ENCODE assay signal across 27 cellular contexts in the genomic region with DNA sequence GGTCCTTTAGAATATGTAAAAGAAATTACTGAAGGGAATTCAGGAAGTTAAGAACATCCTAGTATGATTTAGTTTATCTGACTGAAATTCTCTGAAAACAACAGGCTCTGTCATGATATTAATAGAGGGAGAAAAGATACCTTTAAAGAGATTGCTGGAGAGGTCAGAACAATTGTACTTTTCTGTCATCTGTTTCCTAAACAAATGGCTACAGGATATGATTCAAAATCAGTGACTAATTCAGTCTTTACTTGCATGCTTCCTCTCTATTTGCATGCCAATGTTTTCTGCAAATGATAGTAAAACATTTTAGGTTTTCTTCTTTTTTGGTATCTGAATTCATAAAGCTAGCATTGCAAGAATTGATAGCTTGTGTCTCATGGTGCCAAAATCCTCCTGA.
A peak's percentile ranks its signal among the peaks of the same experiment; 100 is the strongest.
DNase-seq lines count a peak whose midpoint lies in the region; ATAC-seq and TF ChIP-seq lines count a peak whose summit lies in the region.
"Had no signal": no experiment of that assay in that cellular context is flagged by ENCODE, and none has a peak within 500 bp of the region (broad histone marks: within the 10 kb centered on the region; RNA-seq: fewer than 3 reads in every experiment).

No MANE protein-coding gene starts in this region.

- H3K36me3 ChIP-seq in adipocyte (ENCODE audit: control insufficient read depth, insufficient read depth, low read length, severe bottlenecking): no peaks in the 10 kb centered on the region
- no peaks in the 10 kb centered on the region for H3K36me3 ChIP-seq in fibroblast of lung (ENCODE audit: control insufficient read depth, insufficient read depth, low read length)
- no peaks in the 10 kb centered on the region for H3K36me3 ChIP-seq in skeletal muscle satellite cell (ENCODE audit: insufficient read depth, low read length)
- H3K36me3 ChIP-seq: left lung, ovary had no signal

- H3K36me3 Mint-ChIP-seq in CD4-positive, alpha-beta T cell (ENCODE audit: low read depth): no peaks in the 10 kb centered on the region
- H3K36me3 Mint-ChIP-seq: type B pancreatic cell had no signal

- H3K27ac ChIP-seq in fibroblast of lung (ENCODE audit: insufficient read depth, low read length): no peak overlapping the region
- no peak overlapping the region for H3K27ac ChIP-seq in CD4-positive, alpha-beta T cell (ENCODE audit: low read depth, low read length)
- H3K27ac ChIP-seq: 22Rv1, left lung, ovary had no signal

- H3K27ac Mint-ChIP-seq in CD4-positive, alpha-beta T cell: no peak overlapping the region
- H3K27ac Mint-ChIP-seq: activated B cell treated with CpG ODN at 0.5 μM for 24 hours; activated CD4-positive, alpha-beta memory T cell treated with anti-CD3 and anti-CD28 coated beads, Interleukin-2, amount 10 ng/mL, durations not matched to agents 7 days and 5 days; B cell; effector memory CD8-positive, alpha-beta T cell; natural killer cell treated with Interleukin-12 subunit alpha and Interleukin-12 subunit beta and Interleukin-15 and Interleukin-18, amount 100 ng/mL, for 72 hours; type B pancreatic cell had no signal

- H3K4me1 ChIP-seq in adipocyte (ENCODE audit: control insufficient read depth, insufficient read depth, low read length): no peaks in the 10 kb centered on the region
- no peaks in the 10 kb centered on the region for H3K4me1 ChIP-seq in fibroblast of lung (ENCODE audit: control insufficient read depth, extremely low read depth, insufficient read depth, low read length)
- peaks cover 15% of the 10 kb centered on the region for H3K4me1 ChIP-seq in skeletal muscle satellite cell (ENCODE audit: control insufficient read depth, insufficient read depth, low read length)
- H3K4me1 ChIP-seq: left lung had no signal

- H3K27me3 ChIP-seq in adipocyte (replicated peaks; ENCODE audit: control insufficient read depth, insufficient read depth, low read length) (no peaks in the 10 kb centered on the region), fibroblast of lung (ENCODE audit: control insufficient read depth, insufficient read depth, low read length) (no peaks in the 10 kb centered on the region), skeletal muscle satellite cell (ENCODE audit: control insufficient read depth, insufficient read depth, low read length) (no peaks in the 10 kb centered on the region)
- H3K27me3 ChIP-seq in CD4-positive, alpha-beta T cell (ENCODE audit: control insufficient read depth, insufficient read depth, low read length): no peaks in the 10 kb centered on the region
- H3K27me3 ChIP-seq: left lung, ovary had no signal

- POLR2A ChIA-PET in CD4-positive, alpha-beta T cell (lab: Charles Lee): no interaction called here

- no peaks in the 10 kb centered on the region for H3K79me2 ChIP-seq in fibroblast of lung (ENCODE audit: control insufficient read depth, insufficient read depth, low read length)

- CTCF ChIA-PET in CD4-positive, alpha-beta T cell (lab: Charles Lee): no interaction called here

- H2AFZ ChIP-seq in fibroblast of lung (ENCODE audit: low read length): no peak overlapping the region

- DNase-seq in DMS53 (lab: John Stamatoyannopoulos, UW) (peak; percentile 7), DMS53 treated with DMSO at 0.1 percent for 48 hours (lab: John Stamatoyannopoulos, UW; ENCODE audit: unreplicated experiment) (no peak), adipocyte (ENCODE audit: low read depth) (peak; percentile 20), fibroblast of lung (ENCODE audit: low read depth in 2 of 2) (peak; percentile 11 to 32), DMS79 (lab: John Stamatoyannopoulos, UW) (no peak)
- DNase-seq in CD4-positive, alpha-beta T cell: no peak
- DNase-seq: activated B cell treated with CpG ODN at 0.5 μM for 24 hours; activated CD4-positive, alpha-beta memory T cell treated with anti-CD3 and anti-CD28 coated beads, Interleukin-2, amount 10 ng/mL, durations not matched to agents 7 days and 5 days; activated naive CD4-positive, alpha-beta T cell treated with Interleukin-2 at 50 U/mL for 16 hours; activated T-cell treated with anti-CD3 and anti-CD28 coated beads, Interleukin-2, amount 50 U/mL, for 1 hour; cerebellar nuclear complex; COR-L47; effector memory CD8-positive, alpha-beta T cell; left lung; NCI-H187; ovary; right cardiac atrium; stimulated activated CD4-positive, alpha-beta T cell treated with anti-CD3 and anti-CD28 coated beads, Interleukin-15, amount 100 ng/mL, for 24 hours; stimulated activated CD8-positive, alpha-beta memory T cell treated with anti-CD3 and anti-CD28 coated beads, Interleukin-4, amount 100 ng/mL, for 48 hours; T1000 had no signal

- no peak for ATAC-seq in GM19023 (IDR thresholded peaks at IDR 0.05; ENCODE audit: unreplicated experiment)
- no peak for ATAC-seq in CD4-positive, alpha-beta T cell (ENCODE audit: poor library complexity)
- ATAC-seq: effector memory CD8-positive, alpha-beta T cell; left lung; natural killer cell treated with Interleukin-12 subunit alpha and Interleukin-12 subunit beta and Interleukin-15 and Interleukin-18, amount 100 ng/mL, for 72 hours; right cardiac atrium; Right ventricle myocardium inferior had no signal

- H3K4me2 ChIP-seq in fibroblast of lung (ENCODE audit: extremely low read depth, insufficient read depth, low read length): no peak overlapping the region
- H3K4me2 ChIP-seq in skeletal muscle satellite cell (ENCODE audit: low read length): peak overlapping the region; percentile 50

- no peaks in the 10 kb centered on the region for H3K27me3 Mint-ChIP-seq in CD4-positive, alpha-beta T cell
- H3K27me3 Mint-ChIP-seq: activated B cell treated with CpG ODN at 0.5 μM for 24 hours; activated CD4-positive, alpha-beta memory T cell treated with anti-CD3 and anti-CD28 coated beads, Interleukin-2, amount 10 ng/mL, durations not matched to agents 7 days and 5 days; B cell; effector memory CD8-positive, alpha-beta T cell; natural killer cell treated with Interleukin-12 subunit alpha and Interleukin-12 subunit beta and Interleukin-15 and Interleukin-18, amount 100 ng/mL, for 72 hours; type B pancreatic cell had no signal

- no peak for TF ChIP-seq CTCF in fibroblast of lung (conservative IDR thresholded peaks at IDR 0.05 in 1 of 2, IDR thresholded peaks at IDR 0.05 in 1 of 2; ENCODE audit: low read depth in 1 of 2, low read length in 2 of 2)
- no peak for TF ChIP-seq CTCF in CD4-positive, alpha-beta T cell (IDR thresholded peaks at IDR 0.05)

- intact Hi-C loops in CD4-positive, alpha-beta T cell (cut with DNase I, micrococcal nuclease): no loop called here

- H3K9ac ChIP-seq in adipocyte (ENCODE audit: low read length) (no peak overlapping the region), fibroblast of lung (ENCODE audit: insufficient read depth, low read length) (no peak overlapping the region), skeletal muscle satellite cell (ENCODE audit: low read depth, low read length) (no peak overlapping the region)

- no peaks in the 10 kb centered on the region for H4K20me1 ChIP-seq in fibroblast of lung (ENCODE audit: control insufficient read depth, extremely low read depth, insufficient read depth, low read length)

- H3K4me1 Mint-ChIP-seq in CD4-positive, alpha-beta T cell (ENCODE audit: low read depth): no peaks in the 10 kb centered on the region
- H3K4me1 Mint-ChIP-seq: activated B cell treated with CpG ODN at 0.5 μM for 24 hours; activated CD4-positive, alpha-beta memory T cell treated with anti-CD3 and anti-CD28 coated beads, Interleukin-2, amount 10 ng/mL, durations not matched to agents 7 days and 5 days; B cell had no signal

- H3K4me3 Mint-ChIP-seq in CD4-positive, alpha-beta T cell: no peak overlapping the region
- H3K4me3 Mint-ChIP-seq: activated B cell treated with CpG ODN at 0.5 μM for 24 hours; activated CD4-positive, alpha-beta memory T cell treated with anti-CD3 and anti-CD28 coated beads, Interleukin-2, amount 10 ng/mL, durations not matched to agents 7 days and 5 days; B cell; effector memory CD8-positive, alpha-beta T cell; natural killer cell treated with Interleukin-12 subunit alpha and Interleukin-12 subunit beta and Interleukin-15 and Interleukin-18, amount 100 ng/mL, for 72 hours; type B pancreatic cell had no signal

- H3K9me3 Mint-ChIP-seq in CD4-positive, alpha-beta T cell: peaks cover 4% of the 10 kb centered on the region

- H3K4me3 ChIP-seq in adipocyte (ENCODE audit: low read length): no peak overlapping the region
- no peak overlapping the region for H3K4me3 ChIP-seq in fibroblast of lung (replicated peaks in 1 of 4; ENCODE audit: control extremely low read depth in 1 of 4, insufficient read depth in 1 of 4, low read depth in 3 of 4, low read length in 4 of 4)
- no peak overlapping the region for H3K4me3 ChIP-seq in skeletal muscle satellite cell (ENCODE audit: low read length)
- H3K4me3 ChIP-seq: left lung, ovary had no signal

- H3K9me3 ChIP-seq in adipocyte (ENCODE audit: control insufficient read depth, low read length) (peaks cover 5% of the 10 kb centered on the region), fibroblast of lung (ENCODE audit: control insufficient read depth, insufficient read depth, low read depth, low read length) (no peaks in the 10 kb centered on the region), skeletal muscle satellite cell (replicated peaks; ENCODE audit: low read length) (no peaks in the 10 kb centered on the region)
- H3K9me3 ChIP-seq in CD4-positive, alpha-beta T cell (ENCODE audit: control insufficient read depth, low read length): no peaks in the 10 kb centered on the region
- H3K9me3 ChIP-seq: ovary had no signal

Comparison
In these comparisons a context has a peak if more than half of its experiments do, and no peak if none do; other contexts are left out.
1. DNase-seq: peak in DMS53 (single experiment), adipocyte (single experiment) and fibroblast of lung (2 of 2); none in DMS53 treated with DMSO at 0.1 percent for 48 hours (single experiment), DMS79 (single experiment) and CD4-positive, alpha-beta T cell (0 of 10).